ENCODE assay signal across 18 cellular contexts in the genomic region with DNA sequence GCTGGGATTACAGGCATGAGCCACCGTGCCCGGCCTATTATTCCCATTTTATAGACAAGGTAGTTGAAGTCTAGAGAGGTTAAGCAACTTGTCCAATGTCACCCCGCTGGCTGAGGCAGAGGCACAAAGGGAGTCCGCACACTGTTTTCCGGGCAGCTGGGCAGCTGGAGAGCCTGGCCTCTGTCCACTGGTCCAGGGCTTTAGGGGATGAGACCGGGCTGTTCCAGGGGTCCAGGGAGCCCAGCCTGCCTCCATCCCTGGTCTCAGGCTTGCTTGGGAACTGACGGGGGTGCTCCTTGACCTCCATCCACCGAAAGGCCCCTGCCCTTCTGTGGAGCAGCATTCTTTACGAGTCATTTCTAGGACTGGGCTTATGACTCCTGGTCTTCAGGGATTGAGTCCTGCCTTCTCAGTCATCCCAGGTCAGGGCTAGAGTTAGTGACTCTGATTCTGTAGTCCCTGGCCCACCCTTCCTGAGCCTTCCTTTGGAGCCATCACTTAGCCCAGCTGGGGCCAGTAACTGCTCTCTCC. TPM values are rescaled to one million over a fixed set of nuclear protein-coding genes. Genes with fewer than 3 reads are reported as not detected.
DNase-seq lines count a peak whose midpoint lies in the region; FAIRE-seq and TF ChIP-seq lines count a peak whose summit lies in the region.
"Had no signal": no experiment of that assay in that cellular context is flagged by ENCODE, and none has a peak within 500 bp of the region (broad histone marks: within the 10 kb centered on the region; RNA-seq: fewer than 3 reads in every experiment).

No MANE protein-coding gene starts in this region.

- H3K4me1 ChIP-seq in muscle layer of colon (ENCODE audit: insufficient read depth, low read length), result peaks cover 35% of the 10 kb centered on the region
- H3K4me1 ChIP-seq in stomach smooth muscle (ENCODE audit: control insufficient read depth, insufficient read depth, low read length), result peaks cover 35% of the 10 kb centered on the region

- peak overlapping the region; percentile 100 for H3K27ac Mint-ChIP-seq in HFFc6
- H3K27ac Mint-ChIP-seq: activated CD4-positive, alpha-beta T cell treated with anti-CD3 and anti-CD28 coated beads for 36 hours; CD4-positive, alpha-beta T cell; effector memory CD8-positive, alpha-beta T cell had no signal

- no peak overlapping the region for H3K4me3 ChIP-seq in brain microvascular endothelial cell (ENCODE audit: low read depth, low read length)
- H3K4me3 ChIP-seq in muscle layer of colon (ENCODE audit: low read depth in 1 of 2, low read length in 2 of 2), result no peak overlapping the region
- H3K4me3 ChIP-seq in stomach smooth muscle (ENCODE audit: low read length in 2 of 2), result no peak overlapping the region
- H3K4me3 ChIP-seq: ascending aorta had no signal

- no peak for FAIRE-seq in H54 (lab: Jason Lieb, UNC)

- no peaks in the 10 kb centered on the region for H3K36me3 Mint-ChIP-seq in HFFc6 (ENCODE audit: low read depth)
- H3K36me3 Mint-ChIP-seq: stimulated activated naive B cell treated with anti-CD40 and anti-IgM and Interleukin-4, amounts not matched to agents 10 μg/mL and 1 μg/mL and 100 μg/mL, for 72 hours had no signal

- H3K27me3 Mint-ChIP-seq in HFFc6 (ENCODE audit: insufficient read depth), result peaks cover 2% of the 10 kb centered on the region; the same call in 1 of the 2 replicates
- H3K27me3 Mint-ChIP-seq: activated CD4-positive, alpha-beta T cell treated with anti-CD3 and anti-CD28 coated beads for 36 hours; CD4-positive, alpha-beta T cell had no signal

- H3K27me3 ChIP-seq in brain microvascular endothelial cell (replicated peaks) (no peaks in the 10 kb centered on the region), muscle layer of colon (ENCODE audit: control insufficient read depth in 1 of 2, insufficient read depth in 2 of 2, low read length in 2 of 2) (no peaks in the 10 kb centered on the region), stomach smooth muscle (ENCODE audit: control insufficient read depth in 1 of 2, insufficient read depth in 2 of 2, low read length in 2 of 2) (no peaks in the 10 kb centered on the region)
- H3K27me3 ChIP-seq: ascending aorta had no signal

- H3K4me3 Mint-ChIP-seq in HFFc6, result no peak overlapping the region; the same call in 1 of the 2 replicates
- H3K4me3 Mint-ChIP-seq: activated CD4-positive, alpha-beta T cell treated with anti-CD3 and anti-CD28 coated beads for 36 hours; activated T-cell treated with anti-CD3 and anti-CD28 coated beads, Interleukin-2, amount 50 U/mL, for 4 hours; CD4-positive, alpha-beta T cell; effector memory CD8-positive, alpha-beta T cell; stimulated activated naive B cell treated with anti-CD40 and anti-IgM and Interleukin-4, amounts not matched to agents 10 μg/mL and 1 μg/mL and 100 μg/mL, for 72 hours had no signal

- H3K4me1 Mint-ChIP-seq in HFFc6 (ENCODE audit: low read depth), result peaks cover 43% of the 10 kb centered on the region

- DNase-seq in HFFc6 (peak; percentile 22), brain microvascular endothelial cell (no peak), H54 (ENCODE audit: insufficient read length, low spot score) (no peak), T-helper 9 cell (no peak), NCI-H1417 treated with DMSO at 0.1 percent for 48 hours (lab: John Stamatoyannopoulos, UW) (no peak)
- DNase-seq in effector CD4-positive, alpha-beta T cell, result no peak
- DNase-seq: activated CD4-positive, alpha-beta T cell treated with anti-CD3 and anti-CD28 coated beads for 36 hours; activated T-cell treated with anti-CD3 and anti-CD28 coated beads, Interleukin-2, amount 50 U/mL, for 4 hours; CD4-positive, alpha-beta T cell; effector memory CD8-positive, alpha-beta T cell; GF-D8; MV-4-11; stimulated activated CD4-positive, alpha-beta T cell treated with anti-CD3 and anti-CD28 coated beads, Interleukin-2, amount 100 ng/mL, for 48 hours; stimulated activated naive B cell treated with anti-CD40 and anti-IgM and Interleukin-4, amounts not matched to agents 10 μg/mL and 1 μg/mL and 100 μg/mL, for 72 hours; SW 1271 had no signal

- no peak for TF ChIP-seq POLR2A in H54 (IDR thresholded peaks at IDR 0.05; ENCODE audit: low read depth, low read length)

- in situ Hi-C loops in brain microvascular endothelial cell (cut with HindIII; ENCODE audit: low pct_ligation_motif_present, low sequenced_read_pairs), result no loop called here

- H3K27ac ChIP-seq in brain microvascular endothelial cell (peak overlapping the region; percentile 29), muscle layer of colon (ENCODE audit: low read depth, low read length) (peak overlapping the region; percentile 54), stomach smooth muscle (ENCODE audit: low read length) (peak overlapping the region; percentile 90)

- no peaks in the 10 kb centered on the region for H3K36me3 ChIP-seq in brain microvascular endothelial cell (replicated peaks)
- no peaks in the 10 kb centered on the region for H3K36me3 ChIP-seq in muscle layer of colon (ENCODE audit: insufficient read depth, low read length)
- H3K36me3 ChIP-seq in stomach smooth muscle (ENCODE audit: control insufficient read depth in 2 of 2, insufficient read depth in 2 of 2, low read length in 2 of 2), result no peaks in the 10 kb centered on the region
- H3K36me3 ChIP-seq: ascending aorta had no signal

- H3K9me3 Mint-ChIP-seq in HFFc6, result no peaks in the 10 kb centered on the region
- H3K9me3 Mint-ChIP-seq: activated T-cell treated with anti-CD3 and anti-CD28 coated beads, Interleukin-2, amount 50 U/mL, for 4 hours; CD4-positive, alpha-beta T cell; effector memory CD8-positive, alpha-beta T cell; stimulated activated naive B cell treated with anti-CD40 and anti-IgM and Interleukin-4, amounts not matched to agents 10 μg/mL and 1 μg/mL and 100 μg/mL, for 72 hours had no signal

- H3K9ac ChIP-seq in muscle layer of colon (ENCODE audit: low read length), result no peak overlapping the region
- H3K9ac ChIP-seq in stomach smooth muscle (ENCODE audit: low read length in 2 of 2), result no peak overlapping the region

- H3K9me3 ChIP-seq in muscle layer of colon (ENCODE audit: low read length), result no peaks in the 10 kb centered on the region
- H3K9me3 ChIP-seq in stomach smooth muscle (ENCODE audit: control insufficient read depth in 2 of 2, low read length in 2 of 2), result no peaks in the 10 kb centered on the region
- H3K9me3 ChIP-seq: ascending aorta had no signal

- TF ChIP-seq CTCF in HFFc6 (IDR thresholded peaks at IDR 0.05), result no peak
- TF ChIP-seq CTCF in brain microvascular endothelial cell (IDR thresholded peaks at IDR 0.05; ENCODE audit: low read depth, low read length, missing control alignments), result no peak

RNA-seq across cellular contexts. Expression of a gene that starts 37.5 kb away (rescaled TPM):
- 10 to 100 TPM; 27.4 to 37.2 (median 33.2) TPM for total RNA-seq in HFFc6 (2021; fragmentation: NEBNext Ultra II Directional; extraction: Animal tissue kit (Norgen Biotek cat#: 25700))

RNA-seq across cellular contexts. Expression of a gene that starts 56.1 kb away (rescaled TPM):
- 10 to 100 TPM; 20.2 to 26.1 (median 24.5) TPM for total RNA-seq in HFFc6 (2021; fragmentation: NEBNext Ultra II Directional; extraction: Animal tissue kit (Norgen Biotek cat#: 25700))

Comparison
In these comparisons a context has a peak if more than half of its experiments do, and no peak if none do; other contexts are left out.
1. H3K27ac ChIP-seq: peak in every context shown above with its lines; median percentile 90 in stomach smooth muscle; 54 in muscle layer of colon; 29 in brain microvascular endothelial cell.